16 cellular contexts compared by ENCODE assay signal in the genomic region with DNA sequence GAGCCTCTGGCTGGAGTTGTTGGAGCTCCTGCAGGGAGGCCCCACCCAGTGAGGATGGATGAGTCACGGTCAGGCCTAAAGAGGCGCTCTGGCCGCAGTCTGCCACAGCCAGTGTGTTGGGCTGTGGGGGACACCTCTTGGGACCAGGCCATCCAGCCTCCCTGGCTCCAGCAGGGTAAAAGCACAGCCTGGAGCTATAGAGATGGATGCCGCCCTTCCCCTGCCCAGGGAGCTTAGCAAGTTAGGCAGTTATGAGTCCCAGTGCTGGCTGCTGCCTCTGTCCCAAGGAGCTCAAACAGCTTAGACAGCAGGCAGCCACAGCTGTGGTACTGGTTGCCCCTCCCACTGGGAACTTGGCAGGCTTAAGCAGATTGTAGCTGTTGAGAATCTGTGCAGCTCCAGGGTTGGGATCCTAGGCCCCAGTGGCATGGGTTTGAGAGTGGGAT.
DNase-seq lines count a peak whose midpoint lies in the region; ATAC-seq and TF ChIP-seq lines count a peak whose summit lies in the region.
"Had no signal": no experiment of that assay in that cellular context is flagged by ENCODE, and none has a peak within 500 bp of the region (broad histone marks: within the 10 kb centered on the region; RNA-seq: fewer than 3 reads in every experiment).

No MANE protein-coding gene starts in this region.

- peaks cover 29% of the 10 kb centered on the region for H3K9me3 Mint-ChIP-seq in neural progenitor cell

- H3K79me2 ChIP-seq in fibroblast of lung (ENCODE audit: control insufficient read depth, insufficient read depth, low read length) (no peaks in the 10 kb centered on the region), neural progenitor cell (ENCODE audit: low read depth) (no peaks in the 10 kb centered on the region)

- TF ChIP-seq CTCF in fibroblast of lung (conservative IDR thresholded peaks at IDR 0.05 in 1 of 2, IDR thresholded peaks at IDR 0.05 in 1 of 2; ENCODE audit: low read depth in 1 of 2, low read length in 2 of 2), result no peak
- TF ChIP-seq CTCF in neural progenitor cell (IDR thresholded peaks at IDR 0.05), result no peak

- H3K27me3 ChIP-seq in fibroblast of lung (ENCODE audit: control insufficient read depth, insufficient read depth, low read length) (no peaks in the 10 kb centered on the region), neural progenitor cell (no peaks in the 10 kb centered on the region)
- H3K27me3 ChIP-seq: left lung, pancreas, transverse colon had no signal

- H3K4me3 Mint-ChIP-seq in neural progenitor cell, result no peak overlapping the region
- H3K4me3 Mint-ChIP-seq: CD14-positive monocyte; T-helper 2 cell treated with Interferon-gamma antibody and Interleukin-4, amounts not matched to agents 5 μg/mL and 100 μg/mL, for 36 hours had no signal

- peak; percentile 52 for DNase-seq in ELF-1 (ENCODE audit: low read depth, low spot score)
- peak; percentile 33 for DNase-seq in T1000 (lab: John Stamatoyannopoulos, UW)
- DNase-seq in fibroblast of lung (ENCODE audit: low read depth in 2 of 2), result peak; percentile 39 to 50
- peak; percentile 65 for DNase-seq in neural progenitor cell (ENCODE audit: low spot score)
- DNase-seq in OCI-M1 (lab: John Stamatoyannopoulos, UW), result no peak
- no peak for DNase-seq in NCI-H2107 treated with DMSO at 0.1 percent for 48 hours (lab: John Stamatoyannopoulos, UW; ENCODE audit: unreplicated experiment)
- no peak for DNase-seq in HK-2 (ENCODE audit: unreplicated experiment)
- DNase-seq: activated CD8-positive, alpha-beta memory T cell treated with anti-CD3 and anti-CD28 coated beads, Interleukin-2, amount 50 U/mL, for 4 hours; NCI-H1092; transverse colon had no signal

- no peaks in the 10 kb centered on the region for H3K9me3 ChIP-seq in fibroblast of lung (ENCODE audit: control insufficient read depth, insufficient read depth, low read depth, low read length)
- no peaks in the 10 kb centered on the region for H3K9me3 ChIP-seq in neural progenitor cell (ENCODE audit: low read depth)
- H3K9me3 ChIP-seq: pancreas had no signal

- H3K9ac ChIP-seq in fibroblast of lung (ENCODE audit: insufficient read depth, low read length), result no peak overlapping the region
- H3K9ac ChIP-seq in neural progenitor cell, result no peak overlapping the region

- H3K4me1 ChIP-seq in fibroblast of lung (ENCODE audit: control insufficient read depth, extremely low read depth, insufficient read depth, low read length), result no peaks in the 10 kb centered on the region
- no peaks in the 10 kb centered on the region for H3K4me1 ChIP-seq in neural progenitor cell
- H3K4me1 ChIP-seq: left lung, pancreas, transverse colon had no signal

- H3K4me3 ChIP-seq in fibroblast of lung (replicated peaks in 1 of 4; ENCODE audit: control extremely low read depth in 1 of 4, insufficient read depth in 1 of 4, low read depth in 3 of 4, low read length in 4 of 4), result no peak overlapping the region
- no peak overlapping the region for H3K4me3 ChIP-seq in neural progenitor cell
- H3K4me3 ChIP-seq: left lung, pancreas, transverse colon had no signal

- H3K4me2 ChIP-seq in fibroblast of lung (ENCODE audit: extremely low read depth, insufficient read depth, low read length) (no peak overlapping the region), neural progenitor cell (peak overlapping the region; percentile 12)

- H2AFZ ChIP-seq in fibroblast of lung (ENCODE audit: low read length) (no peak overlapping the region), neural progenitor cell (replicated peaks) (peak overlapping the region; percentile 45)

- H3K36me3 Mint-ChIP-seq in neural progenitor cell, result peaks cover 6% of the 10 kb centered on the region
- H3K36me3 Mint-ChIP-seq: CD14-positive monocyte had no signal

- H3K4me1 Mint-ChIP-seq in neural progenitor cell, result peaks cover 2% of the 10 kb centered on the region
- H3K4me1 Mint-ChIP-seq: CD14-positive monocyte had no signal

- ATAC-seq in GM18870 (IDR thresholded peaks at IDR 0.05; ENCODE audit: unreplicated experiment), result no peak
- ATAC-seq: left lung, pancreas had no signal

- no peaks in the 10 kb centered on the region for H4K20me1 ChIP-seq in fibroblast of lung (ENCODE audit: control insufficient read depth, extremely low read depth, insufficient read depth, low read length)
- H4K20me1 ChIP-seq in neural progenitor cell (ENCODE audit: low read depth), result no peaks in the 10 kb centered on the region

- H3K36me3 ChIP-seq in fibroblast of lung (ENCODE audit: control insufficient read depth, insufficient read depth, low read length) (no peaks in the 10 kb centered on the region), neural progenitor cell (no peaks in the 10 kb centered on the region)
- H3K36me3 ChIP-seq: left lung, pancreas, transverse colon had no signal

- no peak overlapping the region for H3K27ac Mint-ChIP-seq in neural progenitor cell
- H3K27ac Mint-ChIP-seq: CD14-positive monocyte; T-helper 2 cell treated with Interferon-gamma antibody and Interleukin-4, amounts not matched to agents 5 μg/mL and 100 μg/mL, for 36 hours had no signal

- H3K27ac ChIP-seq in fibroblast of lung (ENCODE audit: insufficient read depth, low read length), result no peak overlapping the region
- H3K27ac ChIP-seq in neural progenitor cell, result no peak overlapping the region
- H3K27ac ChIP-seq: HL-60, left lung, pancreas, transverse colon had no signal

- no peaks in the 10 kb centered on the region for H3K27me3 Mint-ChIP-seq in neural progenitor cell (ENCODE audit: insufficient read depth, low read depth)

- H3F3A ChIP-seq in neural progenitor cell (ENCODE audit: low read depth), result no peaks in the 10 kb centered on the region

Comparison
In these comparisons a context has a peak if more than half of its experiments do, and no peak if none do; other contexts are left out.
1. DNase-seq: peak in ELF-1 (single experiment), T1000 (single experiment), fibroblast of lung (2 of 2) and neural progenitor cell (single experiment); none in OCI-M1 (single experiment), NCI-H2107 treated with DMSO at 0.1 percent for 48 hours (single experiment) and HK-2 (single experiment).